Comparison of ENCODE assay signal across 20 cellular contexts in the genomic region with DNA sequence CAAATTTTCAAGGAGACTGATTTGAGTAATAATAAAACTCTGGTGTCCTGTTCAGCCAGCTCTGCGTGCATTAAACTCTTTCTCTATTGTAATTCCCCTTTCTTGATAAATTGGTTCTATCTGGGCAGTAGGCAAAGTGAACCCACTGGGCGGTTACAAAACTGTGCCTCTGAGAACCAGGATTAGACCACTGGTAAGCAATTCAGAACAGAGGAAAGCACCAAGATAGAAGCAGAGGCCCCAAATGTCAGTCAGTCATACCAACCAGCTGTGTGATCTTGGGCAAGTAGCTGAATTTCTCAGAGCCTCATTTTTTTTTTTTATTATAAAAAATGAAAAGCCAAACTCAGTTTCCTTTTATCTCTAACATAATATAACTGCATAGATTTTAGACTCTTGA. TPM values are rescaled to one million over a fixed set of nuclear protein-coding genes. Genes with fewer than 3 reads are reported as not detected.
DNase-seq lines count a peak whose midpoint lies in the region; ATAC-seq and TF ChIP-seq lines count a peak whose summit lies in the region.
"Had no signal": no experiment of that assay in that cellular context is flagged by ENCODE, and none has a peak within 500 bp of the region (broad histone marks: within the 10 kb centered on the region; RNA-seq: fewer than 3 reads in every experiment).

No MANE protein-coding gene starts in this region.

- intact Hi-C loops in natural killer cell (cut with micrococcal nuclease) (no loop called here), mammary epithelial cell (cut with micrococcal nuclease) (loop anchor here (10.0 kb wide), 1 partner anchor 437 kb away; no protein-coding TSS in a partner anchor)

- peak overlapping the region; percentile 4 to 33 for H3K27ac Mint-ChIP-seq in natural killer cell
- H3K27ac Mint-ChIP-seq in natural killer cell treated with Interleukin-12 subunit alpha and Interleukin-12 subunit beta and Interleukin-15 and Interleukin-18, amount 100 ng/mL, for 72 hours, result no peak overlapping the region
- peak overlapping the region; percentile 8 for H3K27ac Mint-ChIP-seq in memory B cell
- H3K27ac Mint-ChIP-seq in stimulated activated naive B cell treated with anti-CD40 and anti-IgM and Interleukin-4, amounts not matched to agents 10 μg/mL and 1 μg/mL and 100 μg/mL, for 72 hours, result peak overlapping the region; percentile 72
- no peak overlapping the region for H3K27ac Mint-ChIP-seq in activated T-cell treated with anti-CD3 and anti-CD28 coated beads, Interleukin-2, amount 50 U/mL, for 72 hours
- H3K27ac Mint-ChIP-seq: CD4-positive, alpha-beta T cell had no signal

- H4K20me1 ChIP-seq in mammary epithelial cell (ENCODE audit: insufficient read depth, low read length), result peaks cover 3% of the 10 kb centered on the region

- H3K4me1 ChIP-seq in mammary epithelial cell (ENCODE audit: insufficient read depth, low read length), result no peaks in the 10 kb centered on the region
- H3K4me1 ChIP-seq: A549, HAP-1 had no signal

- no peak overlapping the region for H3K4me3 ChIP-seq in mammary epithelial cell (replicated peaks in 1 of 3; ENCODE audit: insufficient read depth in 1 of 3, low read depth in 2 of 3, low read length in 3 of 3)
- H3K4me3 ChIP-seq: A549, GM23248, HAP-1 had no signal

- H3K9me3 Mint-ChIP-seq in natural killer cell (peaks cover 4 to 5% of the 10 kb centered on the region in 2 donors), memory B cell (peaks cover 11% of the 10 kb centered on the region)
- H3K9me3 Mint-ChIP-seq in natural killer cell treated with Interleukin-12 subunit alpha and Interleukin-12 subunit beta and Interleukin-15 and Interleukin-18, amount 100 ng/mL, for 72 hours, result peaks cover 4% of the 10 kb centered on the region
- peaks cover 14 to 16% of the 10 kb centered on the region in 2 donors for H3K9me3 Mint-ChIP-seq in stimulated activated naive B cell treated with anti-CD40 and anti-IgM and Interleukin-4, amounts not matched to agents 10 μg/mL and 1 μg/mL and 100 μg/mL, for 72 hours
- H3K9me3 Mint-ChIP-seq in activated T-cell treated with anti-CD3 and anti-CD28 coated beads, Interleukin-2, amount 50 U/mL, for 72 hours, result peaks cover 3 to 8% of the 10 kb centered on the region in 2 donors

- H3K4me3 Mint-ChIP-seq in natural killer cell, result no peak overlapping the region
- no peak overlapping the region for H3K4me3 Mint-ChIP-seq in natural killer cell treated with Interleukin-12 subunit alpha and Interleukin-12 subunit beta and Interleukin-15 and Interleukin-18, amount 100 ng/mL, for 72 hours
- H3K4me3 Mint-ChIP-seq in memory B cell, result no peak overlapping the region
- H3K4me3 Mint-ChIP-seq in stimulated activated naive B cell treated with anti-CD40 and anti-IgM and Interleukin-4, amounts not matched to agents 10 μg/mL and 1 μg/mL and 100 μg/mL, for 72 hours, result peak overlapping the region in 1 of 2 donors; percentile 12
- no peak overlapping the region for H3K4me3 Mint-ChIP-seq in activated T-cell treated with anti-CD3 and anti-CD28 coated beads, Interleukin-2, amount 50 U/mL, for 72 hours
- H3K4me3 Mint-ChIP-seq: CD4-positive, alpha-beta T cell had no signal

- in situ Hi-C loops in mammary epithelial cell (cut with MboI; ENCODE audit: low sequenced_read_pairs in 2 of 2), result no loop called here

- H3K79me2 ChIP-seq in mammary epithelial cell (ENCODE audit: insufficient read depth, low read length), result peaks cover 63% of the 10 kb centered on the region

- 100% methylated on average over 2 of the region's 2 CpGs for WGBS in mammary epithelial cell (ENCODE audit: low coverage, missing lambda C conversion rate)

- dilution Hi-C loops in mammary epithelial cell (cut with HindIII; ENCODE audit: low sequenced_read_pairs), result no loop called here

- no peak for DNase-seq in natural killer cell
- DNase-seq in natural killer cell treated with Interleukin-12 subunit alpha and Interleukin-12 subunit beta and Interleukin-15 and Interleukin-18, amount 100 ng/mL, for 72 hours (ENCODE audit: low spot score), result no peak
- DNase-seq in NCI-H82 (lab: John Stamatoyannopoulos, UW), result peak; percentile 72
- no peak for DNase-seq in memory B cell (ENCODE audit: low spot score in 2 of 2)
- DNase-seq in stimulated activated naive B cell treated with anti-CD40 and anti-IgM and Interleukin-4, amounts not matched to agents 10 μg/mL and 1 μg/mL and 100 μg/mL, for 72 hours, result peak; percentile 1
- DNase-seq in activated T-cell treated with anti-CD3 and anti-CD28 coated beads, Interleukin-2, amount 50 U/mL, for 72 hours, result no peak
- no peak for DNase-seq in mammary epithelial cell
- DNase-seq: AML-193; CD4-positive, alpha-beta T cell; DMS153; DMS79; GDM1; GM23248; KBM-7 had no signal

- CTCF ChIA-PET in mammary epithelial cell (lab: Charles Lee; ENCODE audit: low non-redundant PET), result interaction anchor here (0.7 kb wide), 1 partner anchor 105 kb away, joined by 5 read pairs; no protein-coding TSS in a partner anchor

- H3K27me3 ChIP-seq in mammary epithelial cell (ENCODE audit: insufficient read depth, low read length), result no peaks in the 10 kb centered on the region

- BruUV-seq in mammary epithelial cell (replicated peaks; lab: Mats Ljungman, UMichigan), result no TSS peak

- H3K9ac ChIP-seq in mammary epithelial cell (ENCODE audit: insufficient read depth, low read length), result no peak overlapping the region
- H3K9ac ChIP-seq: GM23248 had no signal

- H3K4me2 ChIP-seq in mammary epithelial cell (ENCODE audit: insufficient read depth, low read depth, low read length), result no peak overlapping the region
- H3K4me2 ChIP-seq: A549 had no signal

- TF ChIP-seq CTCF in natural killer cell (IDR thresholded peaks at IDR 0.05), result no peak
- no peak for TF ChIP-seq CTCF in mammary epithelial cell (conservative IDR thresholded peaks at IDR 0.05 in 1 of 2, IDR thresholded peaks at IDR 0.05 in 1 of 2; ENCODE audit: extremely low read depth in 1 of 2, insufficient read depth in 1 of 2, low read depth in 1 of 2, low read length in 2 of 2)

- H3K36me3 Mint-ChIP-seq in natural killer cell (no peaks in the 10 kb centered on the region), memory B cell (peaks cover 25% of the 10 kb centered on the region)
- H3K36me3 Mint-ChIP-seq in natural killer cell treated with Interleukin-12 subunit alpha and Interleukin-12 subunit beta and Interleukin-15 and Interleukin-18, amount 100 ng/mL, for 72 hours, result peaks cover 12% of the 10 kb centered on the region
- peaks cover 41 to 56% of the 10 kb centered on the region in 2 donors for H3K36me3 Mint-ChIP-seq in stimulated activated naive B cell treated with anti-CD40 and anti-IgM and Interleukin-4, amounts not matched to agents 10 μg/mL and 1 μg/mL and 100 μg/mL, for 72 hours
- H3K36me3 Mint-ChIP-seq in activated T-cell treated with anti-CD3 and anti-CD28 coated beads, Interleukin-2, amount 50 U/mL, for 72 hours (ENCODE audit: insufficient read depth in 2 of 2), result peaks cover 3 to 5% of the 10 kb centered on the region in 2 donors

- H3K36me3 ChIP-seq in mammary epithelial cell (ENCODE audit: insufficient read depth, low read length), result no peaks in the 10 kb centered on the region
- H3K36me3 ChIP-seq: HAP-1 had no signal

- no peaks in the 10 kb centered on the region for H3K27me3 Mint-ChIP-seq in natural killer cell (ENCODE audit: low read depth in 2 of 2)
- H3K27me3 Mint-ChIP-seq in natural killer cell treated with Interleukin-12 subunit alpha and Interleukin-12 subunit beta and Interleukin-15 and Interleukin-18, amount 100 ng/mL, for 72 hours, result no peaks in the 10 kb centered on the region
- H3K27me3 Mint-ChIP-seq in memory B cell, result no peaks in the 10 kb centered on the region
- H3K27me3 Mint-ChIP-seq in stimulated activated naive B cell treated with anti-CD40 and anti-IgM and Interleukin-4, amounts not matched to agents 10 μg/mL and 1 μg/mL and 100 μg/mL, for 72 hours, result no peaks in the 10 kb centered on the region
- H3K27me3 Mint-ChIP-seq in activated T-cell treated with anti-CD3 and anti-CD28 coated beads, Interleukin-2, amount 50 U/mL, for 72 hours (ENCODE audit: low read depth), result no peaks in the 10 kb centered on the region
- H3K27me3 Mint-ChIP-seq: CD4-positive, alpha-beta T cell; IgD-negative memory B cell had no signal

- no peak overlapping the region for H3K27ac ChIP-seq in mammary epithelial cell (ENCODE audit: insufficient read depth, low read depth, low read length)
- H3K27ac ChIP-seq: 22Rv1, A549, C4-2B, GM23248 had no signal

- H3K9me3 ChIP-seq in mammary epithelial cell (replicated peaks; ENCODE audit: insufficient read depth, low read length), result no peaks in the 10 kb centered on the region
- H3K9me3 ChIP-seq: A549, HAP-1 had no signal

- H2AFZ ChIP-seq in mammary epithelial cell (ENCODE audit: low read depth, low read length), result no peak overlapping the region
- H2AFZ ChIP-seq: GM23248 had no signal

- H3K4me1 Mint-ChIP-seq in natural killer cell, result peaks cover 73 to 81% of the 10 kb centered on the region in 2 donors
- peaks cover 35 to 40% of the 10 kb centered on the region in 2 donors for H3K4me1 Mint-ChIP-seq in natural killer cell treated with Interleukin-12 subunit alpha and Interleukin-12 subunit beta and Interleukin-15 and Interleukin-18, amount 100 ng/mL, for 72 hours (ENCODE audit: low read depth in 2 of 2)
- peaks cover 46% of the 10 kb centered on the region for H3K4me1 Mint-ChIP-seq in memory B cell
- peaks cover 44 to 71% of the 10 kb centered on the region in 2 donors for H3K4me1 Mint-ChIP-seq in stimulated activated naive B cell treated with anti-CD40 and anti-IgM and Interleukin-4, amounts not matched to agents 10 μg/mL and 1 μg/mL and 100 μg/mL, for 72 hours
- H3K4me1 Mint-ChIP-seq in activated T-cell treated with anti-CD3 and anti-CD28 coated beads, Interleukin-2, amount 50 U/mL, for 72 hours (ENCODE audit: low read depth), result peaks cover 11% of the 10 kb centered on the region

- ATAC-seq in natural killer cell, result no peak
- ATAC-seq in natural killer cell treated with Interleukin-12 subunit alpha and Interleukin-12 subunit beta and Interleukin-15 and Interleukin-18, amount 100 ng/mL, for 72 hours, result no peak
- no peak for ATAC-seq in memory B cell (ENCODE audit: low read depth)
- peak; percentile 69 to 72 for ATAC-seq in stimulated activated naive B cell treated with anti-CD40 and anti-IgM and Interleukin-4, amounts not matched to agents 10 μg/mL and 1 μg/mL and 100 μg/mL, for 72 hours (replicated peaks)
- ATAC-seq in GM21825 (IDR thresholded peaks at IDR 0.05; ENCODE audit: unreplicated experiment), result no peak
- no peak for ATAC-seq in activated T-cell treated with anti-CD3 and anti-CD28 coated beads, Interleukin-2, amount 50 U/mL, for 72 hours (replicated peaks in 1 of 2)

RNA-seq across cellular contexts. Expression of a gene that starts 54.9 kb away (rescaled TPM):
- total RNA-seq in natural killer cell, result 10 to 100 TPM; 47.0 to 62.6 (median 51.9) TPM
- 10 to 100 TPM; 38.1 to 40.6 TPM for total RNA-seq in natural killer cell treated with Interleukin-12 subunit alpha and Interleukin-12 subunit beta and Interleukin-15 and Interleukin-18, amount 100 ng/mL, for 72 hours
- 10 to 100 TPM; 45.8 to 53.1 TPM for total RNA-seq in activated T-cell treated with anti-CD3 and anti-CD28 coated beads, Interleukin-2, amount 50 U/mL, for 72 hours
- 10 to 100 TPM; 27.7 to 55.7 TPM for total RNA-seq in mammary epithelial cell
- 46.0 TPM for polyA plus RNA-seq in mammary epithelial cell
- 211 TPM for polyA minus RNA-seq in mammary epithelial cell

Comparison
In these comparisons a context has a peak if more than half of its experiments do, and no peak if none do; other contexts are left out.
1. H3K27ac Mint-ChIP-seq: peak in natural killer cell (2 of 2), memory B cell (single experiment) and stimulated activated naive B cell treated with anti-CD40 and anti-IgM and Interleukin-4, amounts not matched to agents 10 μg/mL and 1 μg/mL and 100 μg/mL, for 72 hours (single experiment); none in natural killer cell treated with Interleukin-12 subunit alpha and Interleukin-12 subunit beta and Interleukin-15 and Interleukin-18, amount 100 ng/mL, for 72 hours (0 of 2) and activated T-cell treated with anti-CD3 and anti-CD28 coated beads, Interleukin-2, amount 50 U/mL, for 72 hours (single experiment).
2. ATAC-seq: peak in stimulated activated naive B cell treated with anti-CD40 and anti-IgM and Interleukin-4, amounts not matched to agents 10 μg/mL and 1 μg/mL and 100 μg/mL, for 72 hours (2 of 2); none in natural killer cell (0 of 3), natural killer cell treated with Interleukin-12 subunit alpha and Interleukin-12 subunit beta and Interleukin-15 and Interleukin-18, amount 100 ng/mL, for 72 hours (0 of 2), memory B cell (single experiment), GM21825 (single experiment) and activated T-cell treated with anti-CD3 and anti-CD28 coated beads, Interleukin-2, amount 50 U/mL, for 72 hours (0 of 2).
3. DNase-seq: peak in NCI-H82 (single experiment) and stimulated activated naive B cell treated with anti-CD40 and anti-IgM and Interleukin-4, amounts not matched to agents 10 μg/mL and 1 μg/mL and 100 μg/mL, for 72 hours (single experiment); none in natural killer cell (single experiment), natural killer cell treated with Interleukin-12 subunit alpha and Interleukin-12 subunit beta and Interleukin-15 and Interleukin-18, amount 100 ng/mL, for 72 hours (single experiment), memory B cell (0 of 2), activated T-cell treated with anti-CD3 and anti-CD28 coated beads, Interleukin-2, amount 50 U/mL, for 72 hours (0 of 2) and mammary epithelial cell (single experiment).